Comparison of ENCODE assay signal across 25 cellular contexts in genomic region chr12:47023944-47024343, GRCh38.
"Had no signal": no experiment of that assay in that cellular context is flagged by ENCODE, and none has a peak within 500 bp of the region (broad histone marks: within the 10 kb centered on the region; RNA-seq: fewer than 3 reads in every experiment).

No MANE protein-coding gene starts in this region.

- H3K4me3 ChIP-seq: gastrocnemius medialis, lower lobe of right lung, mucosa of descending colon, pancreas, prostate gland, sigmoid colon had no signal

- ATAC-seq: activated CD8-positive, alpha-beta memory T cell treated with anti-CD3 and anti-CD28 coated beads, Interleukin-2, amount 10 ng/mL, durations not matched to agents 7 days and 5 days; activated CD8-positive, alpha-beta T cell treated with anti-CD3 and anti-CD28 coated beads, Interleukin-2, amount 10 ng/mL, durations not matched to agents 7 days and 5 days; activated naive CD4-positive, alpha-beta T cell treated with anti-CD3 and anti-CD28 coated beads, Interleukin-2, amount 50 U/mL, for 72 hours; gastrocnemius medialis; lower lobe of right lung; mucosa of descending colon; pancreas had no signal

- H3K9me3 ChIP-seq: gastrocnemius medialis, lower lobe of right lung, mucosa of descending colon, neutrophil, pancreas, prostate gland, sigmoid colon had no signal

- DNase-seq: activated CD4-positive, alpha-beta T cell treated with anti-CD3 and anti-CD28 coated beads for 36 hours; activated CD4-positive, CD25-positive, alpha-beta regulatory T cell; activated CD8-positive, alpha-beta memory T cell treated with anti-CD3 and anti-CD28 coated beads, Interleukin-2, amount 10 ng/mL, durations not matched to agents 7 days and 5 days; activated CD8-positive, alpha-beta T cell treated with anti-CD3 and anti-CD28 coated beads, Interleukin-2, amount 10 ng/mL, durations not matched to agents 7 days and 5 days; activated naive CD4-positive, alpha-beta T cell; activated T-cell treated with anti-CD3 and anti-CD28 coated beads, Interleukin-2, amount 50 U/mL, for 48 hours; effector CD8-positive, alpha-beta T cell; erythroblast; gastrocnemius medialis; glutamatergic neuron; hippocampal formation; lower lobe of right lung; mucosa of descending colon; nephron progenitor cell; pancreas; retina; sigmoid colon; small intestine; stimulated activated naive CD4-positive, alpha-beta T cell; trophoblast cell had no signal

- H3K27me3 ChIP-seq: gastrocnemius medialis, neutrophil, pancreas, sigmoid colon had no signal

- FAIRE-seq: colon, endometrium, pancreas, small intestine had no signal

- H3K27ac ChIP-seq: gastrocnemius medialis, lower lobe of right lung, neutrophil, pancreas, prostate gland, sigmoid colon had no signal

- H3K4me1 ChIP-seq: gastrocnemius medialis, lower lobe of right lung, pancreas, prostate gland had no signal

- H3K36me3 ChIP-seq: gastrocnemius medialis, lower lobe of right lung, neutrophil, pancreas, prostate gland, sigmoid colon had no signal
